ENCODE assay signal across 1 cellular context in the genomic region with DNA sequence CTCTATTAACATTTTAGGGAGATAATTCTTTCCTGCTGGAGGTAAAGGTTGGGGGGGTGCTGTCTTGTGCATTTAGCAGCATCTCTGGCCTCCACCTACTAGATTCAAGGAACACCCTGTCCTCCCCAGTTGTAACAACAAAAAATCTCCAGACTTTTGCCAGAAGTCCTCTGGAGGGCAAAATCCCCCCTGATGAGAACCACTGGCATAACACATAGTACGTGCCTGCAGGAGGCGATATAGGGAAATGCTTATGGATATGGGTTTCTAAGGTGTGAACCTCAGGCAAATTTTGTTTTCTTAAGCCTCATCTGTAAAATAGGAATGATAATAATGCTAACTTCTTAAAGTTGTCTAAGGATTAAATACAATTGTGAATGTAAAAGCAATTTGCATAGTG.
TF ChIP-seq lines count a peak whose summit lies in the region.

No MANE protein-coding gene starts in this region.

TF ChIP-seq in HepG2, 621 proteins besides CTCF, POLR2A, EP300 and RAD21:
- TF ChIP-seq CBFB (CRISPR knock-in tag; IDR thresholded peaks at IDR 0.05) = no peak
- TF ChIP-seq STAG1 (CRISPR knock-in tag; IDR thresholded peaks at IDR 0.05) = peak; percentile 51
- no peak for TF ChIP-seq ZNF180 (CRISPR knock-in tag; IDR thresholded peaks at IDR 0.05; ENCODE audit: borderline replicate concordance, low read depth)
- TF ChIP-seq SMC3 (IDR thresholded peaks at IDR 0.05; ENCODE audit: low read length) = 0 out of 2 replicates have a peak, but pooled peaks have one; percentile 8
TF ChIP-seq in HepG2: peak in this region for 2.
